18 cellular contexts compared by ENCODE assay signal in the genomic region with DNA sequence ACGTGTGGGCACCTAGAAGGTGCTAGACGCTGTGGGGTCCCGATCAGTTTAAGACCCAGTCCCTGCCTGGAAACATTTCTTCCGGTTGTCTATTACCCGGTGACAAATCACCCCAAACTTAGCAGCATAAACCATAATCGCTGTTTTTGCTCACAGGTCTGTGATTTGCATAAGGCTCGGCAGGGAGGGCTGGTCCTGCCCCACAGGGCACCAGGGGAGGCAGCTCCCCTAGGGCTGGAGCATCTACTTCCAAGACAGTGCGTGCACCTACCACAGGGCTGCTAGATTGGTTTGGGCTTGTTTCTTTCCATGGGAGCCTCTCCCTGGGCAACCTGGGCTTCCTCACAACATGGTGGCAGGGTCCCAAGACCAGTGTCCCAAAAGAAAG.
DNase-seq lines count a peak whose midpoint lies in the region; ATAC-seq lines count a peak whose summit lies in the region.
"Had no signal": no experiment of that assay in that cellular context is flagged by ENCODE, and none has a peak within 500 bp of the region (broad histone marks: within the 10 kb centered on the region; RNA-seq: fewer than 3 reads in every experiment).

No MANE protein-coding gene starts in this region.

- WGBS in aorta, 2 donors: 97 to 98% methylated on average over 8 of the region's 8 CpGs

- H4K20me1 ChIP-seq in BLaER1: no peaks in the 10 kb centered on the region

- H3K36me3 ChIP-seq in BLaER1: no peaks in the 10 kb centered on the region
- no peaks in the 10 kb centered on the region for H3K36me3 ChIP-seq in HUES48 (ENCODE audit: control insufficient read depth, insufficient read depth, low read length)
- no peaks in the 10 kb centered on the region for H3K36me3 ChIP-seq in aorta (ENCODE audit: control insufficient read depth in 1 of 2, insufficient read depth in 2 of 2, low read length in 1 of 2)

- H3K4me1 ChIP-seq in BLaER1 (peaks cover 73% of the 10 kb centered on the region), HUES48 (ENCODE audit: control insufficient read depth, insufficient read depth, low read length) (peaks cover 34% of the 10 kb centered on the region), aorta (ENCODE audit: control insufficient read depth in 1 of 2, insufficient read depth in 2 of 2, low read length in 2 of 2) (no peaks in the 10 kb centered on the region)

- H3K9ac ChIP-seq in BLaER1 (no peak overlapping the region), HUES48 (ENCODE audit: low read depth, low read length) (no peak overlapping the region)
- H3K9ac ChIP-seq: SK-N-SH had no signal

- H3K36me3 Mint-ChIP-seq in memory B cell (peaks cover 4% of the 10 kb centered on the region), T-cell (no peaks in the 10 kb centered on the region)
- H3K36me3 Mint-ChIP-seq: CD4-positive, alpha-beta memory T cell had no signal

- peak overlapping the region; percentile 95 for H3K4me2 ChIP-seq in BLaER1
- H3K4me2 ChIP-seq: A549, SK-N-SH had no signal

- intact Hi-C loops in aorta (cut with DNase I): no loop called here

- H3K27me3 ChIP-seq in BLaER1: no peaks in the 10 kb centered on the region
- peaks cover 12% of the 10 kb centered on the region for H3K27me3 ChIP-seq in HUES48 (ENCODE audit: control insufficient read depth, insufficient read depth, low read length)
- no peaks in the 10 kb centered on the region for H3K27me3 ChIP-seq in aorta (ENCODE audit: control insufficient read depth in 1 of 2, insufficient read depth in 2 of 2, low read length in 1 of 2)

- H3K4me3 Mint-ChIP-seq in memory B cell: peak overlapping the region; percentile 24
- no peak overlapping the region for H3K4me3 Mint-ChIP-seq in T-cell
- H3K4me3 Mint-ChIP-seq: CD4-positive, alpha-beta memory T cell had no signal

- H3K9me3 ChIP-seq in BLaER1 (peaks cover 4% of the 10 kb centered on the region; the same call in 1 of the 2 replicates), HUES48 (ENCODE audit: control insufficient read depth, insufficient read depth, low read length) (no peaks in the 10 kb centered on the region), aorta (ENCODE audit: control insufficient read depth, low read length) (no peaks in the 10 kb centered on the region)
- H3K9me3 ChIP-seq: A549, SK-N-SH had no signal

- POLR2A ChIA-PET in T-cell (lab: Charles Lee): no interaction called here

- H3K9me3 Mint-ChIP-seq in memory B cell (peaks cover 2% of the 10 kb centered on the region), T-cell (peaks cover 0 to 3% (median 0%) of the 10 kb centered on the region in 3 donors)

- DNase-seq in UCSD-AML1 (lab: John Stamatoyannopoulos, UW; ENCODE audit: unreplicated experiment) (peak; percentile 61), memory B cell (ENCODE audit: low spot score in 2 of 2) (no peak), aorta (no peak), medulla oblongata (ENCODE audit: extremely low spot score) (no peak), T-cell (no peak)
- DNase-seq: DND-41; H7; NCI-H1048; NCI-H146; NCI-H2227 treated with DMSO at 0.1 percent for 48 hours; NK-92 treated with Interleukin-12 subunit alpha and Interleukin-12 subunit beta, amount 100 ng/mL, for 24 hours; PC-3; SK-N-SH had no signal

- H3K4me3 ChIP-seq in BLaER1 (no peak overlapping the region), HUES48 (ENCODE audit: low read depth, low read length) (no peak overlapping the region), aorta (ENCODE audit: low read length in 2 of 2) (no peak overlapping the region)
- H3K4me3 ChIP-seq: A549 had no signal

- H3K27ac Mint-ChIP-seq in memory B cell: no peak overlapping the region
- no peak overlapping the region for H3K27ac Mint-ChIP-seq in T-cell
- H3K27ac Mint-ChIP-seq: CD4-positive, alpha-beta memory T cell had no signal

- H3K4me1 Mint-ChIP-seq in memory B cell: peaks cover 11% of the 10 kb centered on the region
- peaks cover 6 to 12% (median 9%) of the 10 kb centered on the region in 3 donors for H3K4me1 Mint-ChIP-seq in T-cell

- H3K27me3 Mint-ChIP-seq in memory B cell (peaks cover 17% of the 10 kb centered on the region), T-cell (peaks cover 3 to 24% of the 10 kb centered on the region in 2 donors)

- CTCF ChIA-PET in T-cell (lab: Charles Lee): no interaction called here

- H3K27ac ChIP-seq in BLaER1 (peak overlapping the region; percentile 42), HUES48 (ENCODE audit: low read depth, low read length) (peak overlapping the region; percentile 28), aorta (ENCODE audit: low read depth in 1 of 2, low read length in 2 of 2) (no peak overlapping the region)
- H3K27ac ChIP-seq: A549 had no signal

- ATAC-seq in memory B cell (ENCODE audit: low read depth): peak; percentile 43
- no peak for ATAC-seq in aorta (ENCODE audit: low FRiP score)
- ATAC-seq in GM21367 (IDR thresholded peaks at IDR 0.05; ENCODE audit: unreplicated experiment): no peak
- no peak for ATAC-seq in T-cell (replicated peaks in 1 of 4)
- ATAC-seq: A549, PC-3 had no signal

Comparison
In these comparisons a context has a peak if more than half of its experiments do, and no peak if none do; other contexts are left out.
1. H3K27ac ChIP-seq: peak in BLaER1 (single experiment) and HUES48 (single experiment); none in aorta (0 of 2).